In genomic region chr12:65602191-65602578, GRCh38 we compare ENCODE assay signal across 2 cellular contexts.
TF ChIP-seq lines count a peak whose summit lies in the region.

No MANE protein-coding gene starts in this region.

TF ChIP-seq in SK-N-SH, 30 proteins besides CTCF, POLR2A, EP300 and RAD21:
- TF ChIP-seq REST (IDR thresholded peaks at IDR 0.05; ENCODE audit: low read depth, low read length): no peak
- TF ChIP-seq FOXJ3 (CRISPR knock-in tag; IDR thresholded peaks at IDR 0.05): no peak
- TF ChIP-seq JUND (IDR thresholded peaks at IDR 0.05): no peak
- no peak for TF ChIP-seq POLR2AphosphoS5 (IDR thresholded peaks at IDR 0.05; ENCODE audit: low read depth, low read length)
- TF ChIP-seq RCOR1 (IDR thresholded peaks at IDR 0.05; ENCODE audit: low read length): no peak

TF ChIP-seq in SK-N-SH treated with all-trans-retinoic acid at 6 μM for 48 hours, 23 proteins besides CTCF, POLR2A, EP300 and RAD21 (continued from another document):
- TF ChIP-seq, protein P1, sequence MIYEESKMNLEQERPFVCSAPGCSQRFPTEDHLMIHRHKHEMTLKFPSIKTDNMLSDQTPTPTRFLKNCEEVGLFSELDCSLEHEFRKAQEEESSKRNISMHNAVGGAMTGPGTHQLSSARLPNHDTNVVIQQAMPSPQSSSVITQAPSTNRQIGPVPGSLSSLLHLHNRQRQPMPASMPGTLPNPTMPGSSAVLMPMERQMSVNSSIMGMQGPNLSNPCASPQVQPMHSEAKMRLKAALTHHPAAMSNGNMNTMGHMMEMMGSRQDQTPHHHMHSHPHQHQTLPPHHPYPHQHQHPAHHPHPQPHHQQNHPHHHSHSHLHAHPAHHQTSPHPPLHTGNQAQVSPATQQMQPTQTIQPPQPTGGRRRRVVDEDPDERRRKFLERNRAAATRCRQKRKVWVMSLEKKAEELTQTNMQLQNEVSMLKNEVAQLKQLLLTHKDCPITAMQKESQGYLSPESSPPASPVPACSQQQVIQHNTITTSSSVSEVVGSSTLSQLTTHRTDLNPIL (CRISPR knock-in tag; IDR thresholded peaks at IDR 0.05; ENCODE audit: low read depth): no peak
- TF ChIP-seq, protein P2, sequence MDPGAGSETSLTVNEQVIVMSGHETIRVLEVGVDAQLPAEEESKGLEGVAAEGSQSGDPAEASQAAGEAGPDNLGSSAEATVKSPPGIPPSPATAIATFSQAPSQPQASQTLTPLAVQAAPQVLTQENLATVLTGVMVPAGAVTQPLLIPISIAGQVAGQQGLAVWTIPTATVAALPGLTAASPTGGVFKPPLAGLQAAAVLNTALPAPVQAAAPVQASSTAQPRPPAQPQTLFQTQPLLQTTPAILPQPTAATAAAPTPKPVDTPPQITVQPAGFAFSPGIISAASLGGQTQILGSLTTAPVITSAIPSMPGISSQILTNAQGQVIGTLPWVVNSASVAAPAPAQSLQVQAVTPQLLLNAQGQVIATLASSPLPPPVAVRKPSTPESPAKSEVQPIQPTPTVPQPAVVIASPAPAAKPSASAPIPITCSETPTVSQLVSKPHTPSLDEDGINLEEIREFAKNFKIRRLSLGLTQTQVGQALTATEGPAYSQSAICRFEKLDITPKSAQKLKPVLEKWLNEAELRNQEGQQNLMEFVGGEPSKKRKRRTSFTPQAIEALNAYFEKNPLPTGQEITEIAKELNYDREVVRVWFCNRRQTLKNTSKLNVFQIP (CRISPR knock-in tag; IDR thresholded peaks at IDR 0.05; ENCODE audit: borderline replicate concordance, low read depth): no peak
- no peak for TF ChIP-seq GLIS3 (CRISPR knock-in tag; IDR thresholded peaks at IDR 0.05)
